8 cellular contexts compared by ENCODE assay signal in the genomic region with DNA sequence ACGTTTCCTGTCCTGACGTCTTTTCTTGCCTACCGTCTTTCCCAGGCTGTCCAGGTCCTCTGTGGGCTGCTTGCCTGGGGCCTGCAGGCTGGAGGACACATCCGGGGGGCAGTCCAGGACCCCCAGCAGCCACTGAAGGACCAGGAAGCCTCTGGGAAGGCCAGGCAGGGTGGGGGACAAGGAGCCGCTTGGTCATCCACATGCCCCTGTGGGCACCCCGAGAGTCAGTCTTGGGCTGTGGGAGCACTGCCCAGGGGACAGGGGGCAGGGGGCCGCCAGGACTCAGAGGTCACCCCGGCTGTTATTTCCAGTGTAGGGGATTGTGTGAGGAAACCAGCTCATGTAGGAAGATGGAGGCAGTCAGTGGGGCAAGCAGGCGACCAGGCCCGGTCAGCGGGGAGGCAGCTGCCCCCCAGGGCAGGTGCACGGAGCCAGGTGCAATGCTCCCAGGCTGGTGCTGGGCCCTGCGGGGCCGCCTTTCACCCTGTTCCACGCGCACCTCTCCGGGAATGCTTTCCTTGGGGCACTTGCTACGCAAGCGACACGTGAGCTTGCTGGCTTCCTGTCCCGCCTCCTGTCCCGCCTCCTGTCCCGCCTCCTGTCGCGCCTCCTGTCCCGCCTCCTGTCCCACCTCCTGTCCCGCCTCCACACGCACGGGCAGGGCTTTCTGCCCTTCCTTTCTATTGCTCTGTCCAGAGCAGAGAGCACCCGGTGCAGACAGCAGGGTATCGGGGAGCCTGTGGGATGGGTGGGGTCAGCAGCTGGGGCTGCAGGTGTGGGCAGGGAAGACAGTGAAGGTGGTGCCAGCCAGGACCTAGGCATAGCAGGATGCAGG. TPM values are rescaled to one million over a fixed set of nuclear protein-coding genes. Genes with fewer than 3 reads are reported as not detected.
DNase-seq lines count a peak whose midpoint lies in the region; ATAC-seq and TF ChIP-seq lines count a peak whose summit lies in the region.

No MANE protein-coding gene starts in this region.

- H3K18ac ChIP-seq in H9 (ENCODE audit: insufficient read length, low read depth, low read length): peak overlapping the region; percentile 41

- no peak overlapping the region for H2BK15ac ChIP-seq in H9 (ENCODE audit: low read depth, low read length)

- H2BK5ac ChIP-seq in H9 (ENCODE audit: insufficient read length, low read length): no peak overlapping the region

- WGBS in H9 (ENCODE audit: extremely low coverage, insufficient read length, low lambda C conversion rate): no CpG with 5 or more reads among the region's 31 CpGs

- H3K9me3 ChIP-seq in H9 (ENCODE audit: control insufficient read depth, low read depth, low read length): no peaks in the 10 kb centered on the region

- H4K5ac ChIP-seq in H9 (ENCODE audit: insufficient read length, low read depth, low read length): no peak overlapping the region

- peak overlapping the region; percentile 54; the same call in 1 of the 2 replicates for H3K4ac ChIP-seq in H9 (ENCODE audit: low read depth, low read length)

- H3K23ac ChIP-seq in H9 (ENCODE audit: insufficient read length, low read depth, low read length): no peak overlapping the region

- no peak overlapping the region for H3K56ac ChIP-seq in H9 (ENCODE audit: insufficient read length, low read depth, low read length)

- peaks cover 19 to 23% of the 10 kb centered on the region in 2 experiments for H3K9me3 Mint-ChIP-seq in H9
- peaks cover 21% of the 10 kb centered on the region for H3K9me3 Mint-ChIP-seq in T-helper 1 cell treated with Interleukin-12 subunit alpha and Interleukin-12 subunit beta and Interleukin-4 antibody, amounts not matched to agents 30 μg/mL and 1 μg/mL, for 36 hours
- H3K9me3 Mint-ChIP-seq in type B pancreatic cell: peaks cover 5% of the 10 kb centered on the region

- no peak overlapping the region for H3K9ac ChIP-seq in H9 (ENCODE audit: extremely low read depth, insufficient read length, low read length)

- H3K27me3 Mint-ChIP-seq in H9 (ENCODE audit: low read depth): peaks cover 5% of the 10 kb centered on the region; the same call in 1 of the 2 replicates
- H3K27me3 Mint-ChIP-seq in T-helper 1 cell treated with Interleukin-12 subunit alpha and Interleukin-12 subunit beta and Interleukin-4 antibody, amounts not matched to agents 30 μg/mL and 1 μg/mL, for 36 hours (ENCODE audit: low read depth): no peaks in the 10 kb centered on the region
- H3K27me3 Mint-ChIP-seq in type B pancreatic cell: peaks cover 3% of the 10 kb centered on the region

- no peak overlapping the region for H2AFZ ChIP-seq in H9 (ENCODE audit: low read length)

- no peaks in the 10 kb centered on the region for H3K79me2 ChIP-seq in H9 (ENCODE audit: insufficient read depth, low read length)

- H3K27ac ChIP-seq in H9 (ENCODE audit: insufficient read length, low read depth, low read length): no peak overlapping the region

- H3K4me1 ChIP-seq in H9 (ENCODE audit: insufficient read depth, low read length): no peaks in the 10 kb centered on the region

- DNase-seq in DMS53 treated with DMSO at 0.1 percent for 48 hours (lab: John Stamatoyannopoulos, UW; ENCODE audit: unreplicated experiment): peak; percentile 77
- peak; percentile 95 for DNase-seq in H9
- peak; percentile 87 for DNase-seq in NCI-H1436 (lab: John Stamatoyannopoulos, UW)
- peak in 55 of 56 donors; percentile 29 to 98 (median 86) for DNase-seq in amygdala (lab: John Stamatoyannopoulos, UW)
- peak; percentile 93 for DNase-seq in left cardiac atrium
- peak; percentile 98 for DNase-seq in posterior vena cava (ENCODE audit: low spot score)
- peak; percentile 84 for DNase-seq in type B pancreatic cell (ENCODE audit: extremely low spot score, unreplicated experiment)

- peak overlapping the region; percentile 39 for H3K4me2 ChIP-seq in H9 (ENCODE audit: insufficient read depth, insufficient read length, low read length)

- H3K27me3 ChIP-seq in H9 (ENCODE audit: insufficient read depth, low read length): no peaks in the 10 kb centered on the region

- no peak overlapping the region for H2BK20ac ChIP-seq in H9 (ENCODE audit: low read depth, low read length, poor library complexity, severe bottlenecking)

- no peak overlapping the region for H2BK120ac ChIP-seq in H9 (ENCODE audit: low read depth, low read length, poor library complexity, severe bottlenecking)

- H3K4me1 Mint-ChIP-seq in H9: peaks cover 2 to 19% of the 10 kb centered on the region in 2 experiments
- H3K4me1 Mint-ChIP-seq in T-helper 1 cell treated with Interleukin-12 subunit alpha and Interleukin-12 subunit beta and Interleukin-4 antibody, amounts not matched to agents 30 μg/mL and 1 μg/mL, for 36 hours (ENCODE audit: low read depth): peaks cover 4% of the 10 kb centered on the region
- peaks cover 10% of the 10 kb centered on the region for H3K4me1 Mint-ChIP-seq in type B pancreatic cell (ENCODE audit: unreplicated experiment)

- H3K27ac Mint-ChIP-seq in H9: peak overlapping the region in 2 of 3 experiments; percentile 8 to 77; a peak in 2 of 7 replicates
- peak overlapping the region; percentile 71 for H3K27ac Mint-ChIP-seq in T-helper 1 cell treated with Interleukin-12 subunit alpha and Interleukin-12 subunit beta and Interleukin-4 antibody, amounts not matched to agents 30 μg/mL and 1 μg/mL, for 36 hours
- H3K27ac Mint-ChIP-seq in type B pancreatic cell: peak overlapping the region; percentile 55

- H4K91ac ChIP-seq in H9 (ENCODE audit: insufficient read length, low read depth, low read length): peak overlapping the region; percentile 67

- no peak overlapping the region for H3T11ph ChIP-seq in H9 (ENCODE audit: low read length)

- H3K36me3 Mint-ChIP-seq in H9 (ENCODE audit: insufficient read depth in 1 of 3, low read depth in 3 of 3): peaks cover 11 to 13% (median 12%) of the 10 kb centered on the region in 3 experiments
- peaks cover 4% of the 10 kb centered on the region for H3K36me3 Mint-ChIP-seq in T-helper 1 cell treated with Interleukin-12 subunit alpha and Interleukin-12 subunit beta and Interleukin-4 antibody, amounts not matched to agents 30 μg/mL and 1 μg/mL, for 36 hours (ENCODE audit: low read depth)
- peaks cover 4% of the 10 kb centered on the region for H3K36me3 Mint-ChIP-seq in type B pancreatic cell

- no peaks in the 10 kb centered on the region for H3K23me2 ChIP-seq in H9 (ENCODE audit: insufficient read length, low read depth, low read length, poor library complexity, severe bottlenecking)

- ATAC-seq in left cardiac atrium: peak; percentile 94 to 95

- no peak overlapping the region for H4K8ac ChIP-seq in H9 (replicated peaks; ENCODE audit: insufficient read length, low read depth, low read length)

- no peaks in the 10 kb centered on the region for H3K79me1 ChIP-seq in H9 (ENCODE audit: insufficient read depth, low read depth, low read length, poor library complexity, severe bottlenecking)

- intact Hi-C loops in left cardiac atrium (cut with DNase I) (no loop called here), posterior vena cava (cut with DNase I) (no loop called here)

- H3K14ac ChIP-seq in H9 (ENCODE audit: insufficient read depth, low read length): peak overlapping the region; percentile 78

- H4K20me1 ChIP-seq in H9 (ENCODE audit: control insufficient read depth, insufficient read depth, insufficient read length): no peaks in the 10 kb centered on the region

- peak overlapping the region; percentile 36 for H2BK12ac ChIP-seq in H9 (ENCODE audit: insufficient read length, low read depth, low read length)

- H3K4me3 Mint-ChIP-seq in H9 (peak overlapping the region; percentile 51 to 68), type B pancreatic cell (peak overlapping the region; percentile 81)
- H3K4me3 Mint-ChIP-seq in T-helper 1 cell treated with Interleukin-12 subunit alpha and Interleukin-12 subunit beta and Interleukin-4 antibody, amounts not matched to agents 30 μg/mL and 1 μg/mL, for 36 hours: peak overlapping the region; percentile 34

- TF ChIP-seq CTCF in H9 (conservative IDR thresholded peaks at IDR 0.05) (no peak), type B pancreatic cell (conservative IDR thresholded peaks at IDR 0.05) (no peak)

- H2AK5ac ChIP-seq in H9 (ENCODE audit: insufficient read length, low read length): no peak overlapping the region

RNA-seq across cellular contexts. Expression of a gene that starts 39.5 kb away (rescaled TPM):
- total RNA-seq in H9 (2021) (0.02 TPM in 1 of 2 replicates, not detected in the other), left cardiac atrium (not detected), posterior vena cava (under 1 TPM in 1 of 2 donors, not detected in 1; 0.69 TPM), type B pancreatic cell (ENCODE audit: low replicate concordance) (0.48 and 2.0 TPM in 2 replicates)

RNA-seq across cellular contexts. Expression of a gene that starts 47.0 kb away (rescaled TPM):
- total RNA-seq in H9 (2021) (32.3 and 32.4 TPM in 2 replicates), left cardiac atrium (10 to 100 TPM; 43.4 to 50.8 TPM), posterior vena cava (10 to 100 TPM; 44.1 to 46.4 TPM), type B pancreatic cell (ENCODE audit: low replicate concordance) (49.2 and 65.1 TPM in 2 replicates)
